19 cellular contexts compared by ENCODE assay signal in genomic region chr17:80935526-80935925, GRCh38.
"Had no signal": no experiment of that assay in that cellular context is flagged by ENCODE, and none has a peak within 500 bp of the region (broad histone marks: within the 10 kb centered on the region; RNA-seq: fewer than 3 reads in every experiment).

No MANE protein-coding gene starts in this region.

- H3K27ac Mint-ChIP-seq: endodermal cell had no signal

- DNase-seq: colonic mucosa; dermis blood vessel endothelial cell; endodermal cell; erythroblast; left colon; left ventricle myocardium superior; mesendoderm; naive B cell; posterior cingulate gyrus; spleen; stimulated activated CD4-positive, alpha-beta T cell treated with anti-CD3 and anti-CD28 coated beads, Interleukin-15, amount 100 ng/mL, for 24 hours; stimulated activated CD4-positive, alpha-beta T cell treated with anti-CD3 and anti-CD28 coated beads, Interleukin-1b, Interleukin-23, amount 100 ng/mL, for 48 hours; stimulated activated CD4-positive, alpha-beta T cell treated with anti-CD3 and anti-CD28 coated beads, Interleukin-4, amount 100 ng/mL, for 24 hours; stimulated activated naive CD4-positive, alpha-beta T cell; stomach; substantia nigra; transverse colon had no signal

- ATAC-seq: foreskin keratinocyte, left colon, left ventricle myocardium superior, sciatic nerve had no signal

- H3K4me3 Mint-ChIP-seq: endodermal cell, naive B cell had no signal

- H3K27me3 Mint-ChIP-seq: naive B cell had no signal

- H3K9me3 Mint-ChIP-seq: endodermal cell, naive B cell had no signal
